Comparison of ENCODE assay signal across 16 cellular contexts in genomic region chr6:74731921-74732320, GRCh38.
DNase-seq lines count a peak whose midpoint lies in the region; ATAC-seq, FAIRE-seq and TF ChIP-seq lines count a peak whose summit lies in the region.
"Had no signal": no experiment of that assay in that cellular context is flagged by ENCODE, and none has a peak within 500 bp of the region (broad histone marks: within the 10 kb centered on the region; RNA-seq: fewer than 3 reads in every experiment).

No MANE protein-coding gene starts in this region.

- no peak for ATAC-seq in GM19397 (IDR thresholded peaks at IDR 0.05; ENCODE audit: unreplicated experiment)
- ATAC-seq in GM21737 (IDR thresholded peaks at IDR 0.05; ENCODE audit: unreplicated experiment) = no peak
- ATAC-seq: right cardiac atrium had no signal

- dilution Hi-C loops in endothelial cell of umbilical vein (cut with MboI; ENCODE audit: extremely low pct_ligation_motif_present, low sequenced_read_pairs) = no loop called here

- TF ChIP-seq POLR2A in endothelial cell of umbilical vein (IDR thresholded peaks at IDR 0.05; ENCODE audit: low read depth, low read length) = no peak

- H3K9me3 ChIP-seq in endothelial cell of umbilical vein (replicated peaks; ENCODE audit: control insufficient read depth, insufficient read depth, low read length) (no peaks in the 10 kb centered on the region), mesodermal cell (ENCODE audit: control insufficient read depth, low read length) (no peaks in the 10 kb centered on the region)
- H3K9me3 ChIP-seq: MG63 had no signal

- DNase-seq in AG08395 (ENCODE audit: low spot score) = peak; percentile 36
- peak; percentile 65 for DNase-seq in NCI-H226
- peak; percentile 3 for DNase-seq in endothelial cell of umbilical vein (ENCODE audit: low read depth, low spot score)
- DNase-seq in D341Med (ENCODE audit: low spot score) = no peak
- no peak for DNase-seq in HUDEP-2 (lab: John Stamatoyannopoulos, UW; ENCODE audit: unreplicated experiment in 76 of 76)
- DNase-seq: ACHN; MG63; right cardiac atrium; stimulated activated CD4-positive, alpha-beta T cell treated with anti-CD3 and anti-CD28 coated beads, Interleukin-4, amount 100 ng/mL, for 24 hours; T-helper 2 cell had no signal

- H4K20me1 ChIP-seq in endothelial cell of umbilical vein (replicated peaks; ENCODE audit: control insufficient read depth, extremely low read depth, insufficient read depth, low read length) = no peaks in the 10 kb centered on the region

- POLR2A ChIA-PET in endothelial cell of umbilical vein (lab: Charles Lee) = no interaction called here

- CTCF ChIA-PET in endothelial cell of umbilical vein (lab: Charles Lee) = interaction anchor here (1.2 kb wide), 1 partner anchor 12 kb away, joined by 4 read pairs; no protein-coding TSS in a partner anchor

- no peak overlapping the region for H3K27ac ChIP-seq in endothelial cell of umbilical vein (ENCODE audit: insufficient read depth, low read depth, low read length)
- H3K27ac ChIP-seq in mesodermal cell (ENCODE audit: low read depth, low read length, severe bottlenecking) = peak overlapping the region; percentile 71

- no peak for FAIRE-seq in endothelial cell of umbilical vein (lab: Jason Lieb, UNC)
- FAIRE-seq: colon, HTR-8/SVneo had no signal

- H3K27me3 ChIP-seq in endothelial cell of umbilical vein (ENCODE audit: control insufficient read depth in 2 of 2, insufficient read depth in 2 of 2, low read length in 2 of 2) = no peaks in the 10 kb centered on the region
- H3K27me3 ChIP-seq: MG63, tibial nerve had no signal

- no peak overlapping the region for H3K4me2 ChIP-seq in endothelial cell of umbilical vein (ENCODE audit: insufficient read depth, low read length)

- H3K4me1 ChIP-seq in endothelial cell of umbilical vein (ENCODE audit: control insufficient read depth, extremely low read depth, insufficient read depth, low read length) (no peaks in the 10 kb centered on the region), mesodermal cell (ENCODE audit: control insufficient read depth, insufficient read depth, low read length, poor library complexity, severe bottlenecking) (peaks cover 20% of the 10 kb centered on the region)

- H3K79me2 ChIP-seq in endothelial cell of umbilical vein (ENCODE audit: control insufficient read depth, insufficient read depth, low read length) = no peaks in the 10 kb centered on the region

- H3K9me1 ChIP-seq in endothelial cell of umbilical vein (replicated peaks; ENCODE audit: control insufficient read depth, extremely low read depth, insufficient read depth, low read length) = no peaks in the 10 kb centered on the region

- intact Hi-C loops in endothelial cell of umbilical vein (cut with micrococcal nuclease) = no loop called here

- H3K9ac ChIP-seq in endothelial cell of umbilical vein (replicated peaks; ENCODE audit: extremely low read depth, insufficient read depth, low read length) = no peak overlapping the region

- H2AFZ ChIP-seq in endothelial cell of umbilical vein (ENCODE audit: low read depth, low read length) = no peak overlapping the region

- TF ChIP-seq CTCF in endothelial cell of umbilical vein (IDR thresholded peaks at IDR 0.05; ENCODE audit: extremely low read depth in 1 of 2, insufficient read depth in 1 of 2, low read depth in 1 of 2, low read length in 2 of 2) = no peak

- no peak overlapping the region for H3K4me3 ChIP-seq in endothelial cell of umbilical vein (replicated peaks in 1 of 3; ENCODE audit: insufficient read depth in 1 of 3, low read depth in 1 of 3, low read length in 3 of 3)
- H3K4me3 ChIP-seq in mesodermal cell (ENCODE audit: extremely low read depth, insufficient read depth, low read length, poor library complexity, severe bottlenecking) = no peak overlapping the region
- H3K4me3 ChIP-seq: MG63, tibial nerve had no signal

- H3K36me3 ChIP-seq in endothelial cell of umbilical vein (ENCODE audit: control insufficient read depth in 2 of 2, extremely low read depth in 1 of 2, insufficient read depth in 2 of 2, low read length in 2 of 2) (no peaks in the 10 kb centered on the region), mesodermal cell (ENCODE audit: control insufficient read depth, insufficient read depth, low read length) (no peaks in the 10 kb centered on the region)
- H3K36me3 ChIP-seq: MG63, tibial nerve had no signal

- BruUV-seq in endothelial cell of umbilical vein (replicated peaks; lab: Mats Ljungman, UMichigan) = no TSS peak

- 60% methylated on average over 3 of the region's 4 CpGs; no CpG with 5 or more reads in 1 of the 2 experiments for WGBS in mesodermal cell (ENCODE audit: insufficient coverage in 2 of 2), 2 experiments

TF ChIP-seq in endothelial cell of umbilical vein, 7 proteins besides CTCF, POLR2A, EP300 and RAD21:
- no peak for TF ChIP-seq MAX (IDR thresholded peaks at IDR 0.05; ENCODE audit: insufficient read depth, insufficient read length)
- no peak for TF ChIP-seq EZH2 (IDR thresholded peaks at IDR 0.05; ENCODE audit: borderline replicate concordance, low read depth, low read length, severe bottlenecking)
- TF ChIP-seq MYC (IDR thresholded peaks at IDR 0.05; ENCODE audit: low read depth, low read length) = no peak
- TF ChIP-seq POLR2AphosphoS5 (IDR thresholded peaks at IDR 0.05; ENCODE audit: insufficient read depth, low read depth, low read length) = no peak
- TF ChIP-seq FOS (IDR thresholded peaks at IDR 0.05; ENCODE audit: borderline replicate concordance, insufficient read depth, low read length) = no peak
- TF ChIP-seq GATA2 (IDR thresholded peaks at IDR 0.05; ENCODE audit: insufficient read depth, insufficient read length, low read depth, low read length) = no peak

Comparison
In these comparisons a context has a peak if more than half of its experiments do, and no peak if none do; other contexts are left out.
1. DNase-seq: peak in AG08395 (single experiment), NCI-H226 (single experiment) and endothelial cell of umbilical vein (single experiment); none in D341Med (single experiment) and HUDEP-2 (0 of 76).